ENCODE assay signal across 8 cellular contexts in the genomic region with DNA sequence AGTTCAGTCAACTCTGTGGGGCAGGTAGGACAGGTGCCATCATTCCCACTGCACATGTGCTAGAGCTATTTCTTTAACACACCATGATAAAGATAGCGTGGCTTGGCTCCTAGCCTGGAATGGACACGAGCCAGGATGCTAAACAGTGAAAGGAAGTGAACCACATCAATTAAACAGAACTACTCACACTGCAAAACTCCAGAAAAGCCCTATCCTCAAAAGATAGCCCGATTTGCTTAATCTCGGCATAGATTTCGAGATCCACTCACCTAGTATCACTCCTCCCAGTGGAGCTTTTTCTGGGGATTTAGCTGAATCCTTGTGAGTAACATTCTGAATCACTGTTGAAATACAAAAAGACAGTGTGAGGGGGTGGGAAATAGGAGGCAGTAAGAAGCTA.
DNase-seq lines count a peak whose midpoint lies in the region; ATAC-seq, FAIRE-seq and TF ChIP-seq lines count a peak whose summit lies in the region.
"Had no signal": no experiment of that assay in that cellular context is flagged by ENCODE, and none has a peak within 500 bp of the region (broad histone marks: within the 10 kb centered on the region; RNA-seq: fewer than 3 reads in every experiment).

No MANE protein-coding gene starts in this region.

- H3K9me3 ChIP-seq in small intestine (ENCODE audit: control insufficient read depth, low read depth), result no peaks in the 10 kb centered on the region
- H3K9me3 ChIP-seq in HAP-1, result no peaks in the 10 kb centered on the region

- in situ Hi-C loops in HAP-1 (cut with MboI; ENCODE audit: low sequenced_read_pairs), result no loop called here

- no peak overlapping the region for H3K4me3 ChIP-seq in fibroblast of the aortic adventitia (ENCODE audit: low read depth, low read length)
- no peak overlapping the region for H3K4me3 ChIP-seq in small intestine (ENCODE audit: low read depth in 1 of 2, low read length in 2 of 2)
- no peak overlapping the region for H3K4me3 ChIP-seq in HAP-1

- ATAC-seq in GM21528 (IDR thresholded peaks at IDR 0.05; ENCODE audit: low FRiP score, unreplicated experiment) (no peak), GM18517 (IDR thresholded peaks at IDR 0.05; ENCODE audit: unreplicated experiment) (no peak)

- TF ChIP-seq CTCF in fibroblast of the aortic adventitia (IDR thresholded peaks at IDR 0.05; ENCODE audit: insufficient read depth, low read length), result no peak

- H3K4me1 ChIP-seq in small intestine (ENCODE audit: control insufficient read depth in 2 of 2, insufficient read depth in 1 of 2, low read depth in 1 of 2, low read length in 1 of 2) (no peaks in the 10 kb centered on the region), HAP-1 (no peaks in the 10 kb centered on the region)

- no peak overlapping the region for H3K27ac ChIP-seq in small intestine (ENCODE audit: low read depth in 1 of 2, low read length in 1 of 2)

- H3K27me3 ChIP-seq in small intestine (ENCODE audit: control insufficient read depth in 2 of 2, insufficient read depth in 2 of 2, low read length in 2 of 2) (no peaks in the 10 kb centered on the region), HAP-1 (ENCODE audit: low read depth) (peaks cover 5% of the 10 kb centered on the region)

- 5 to 17% (median 6%) methylated on average over 5 of the region's 5 CpGs for WGBS in small intestine, 3 donors

- no peaks in the 10 kb centered on the region for H3K36me3 ChIP-seq in small intestine (ENCODE audit: control insufficient read depth in 2 of 2, insufficient read depth in 2 of 2, low read length in 2 of 2)
- H3K36me3 ChIP-seq in HAP-1 (replicated peaks), result no peaks in the 10 kb centered on the region

- DNase-seq in HCEC 1CT (peak; percentile 68), RCC 7860 (ENCODE audit: low spot score) (peak; percentile 59), fibroblast of the aortic adventitia (ENCODE audit: low read depth) (peak; percentile 87), small intestine (peak; percentile 42), HAP-1 (ENCODE audit: low spot score in 2 of 2) (no peak)
- DNase-seq: amniotic stem cell had no signal

- FAIRE-seq in RCC 7860 (lab: Jason Lieb, UNC) (peak; percentile 79), small intestine (lab: Jason Lieb, UNC) (no peak)

Comparison
In these comparisons a context has a peak if more than half of its experiments do, and no peak if none do; other contexts are left out.
1. DNase-seq: peak in HCEC 1CT (single experiment), RCC 7860 (single experiment), fibroblast of the aortic adventitia (single experiment) and small intestine (single experiment); none in HAP-1 (0 of 2).